Comparison of ENCODE assay signal across 1 cellular context in genomic region chr19:29809795-29810503, GRCh38.
TF ChIP-seq lines count a peak whose summit lies in the region.

No MANE protein-coding gene starts in this region.

TF ChIP-seq in HCT116, 20 proteins besides CTCF, POLR2A, EP300 and RAD21 (continued from another document):
- TF ChIP-seq ZBTB33 (IDR thresholded peaks at IDR 0.05; ENCODE audit: extremely low read depth, insufficient replicate concordance, low read length) (no peak), EGR1 (IDR thresholded peaks at IDR 0.05; ENCODE audit: low read depth) (no peak), EZH2phosphoT487 (IDR thresholded peaks at IDR 0.05; ENCODE audit: borderline replicate concordance) (no peak), YY1 (IDR thresholded peaks at IDR 0.05; ENCODE audit: extremely low read depth, insufficient replicate concordance, low read depth, low read length) (no peak), FOSL1 (IDR thresholded peaks at IDR 0.05; ENCODE audit: low read depth) (no peak), SIN3A (IDR thresholded peaks at IDR 0.05; ENCODE audit: low read depth) (no peak), SRF (IDR thresholded peaks at IDR 0.05; ENCODE audit: low read depth) (no peak), JUND (IDR thresholded peaks at IDR 0.05) (no peak)
- TF ChIP-seq, protein P1, sequence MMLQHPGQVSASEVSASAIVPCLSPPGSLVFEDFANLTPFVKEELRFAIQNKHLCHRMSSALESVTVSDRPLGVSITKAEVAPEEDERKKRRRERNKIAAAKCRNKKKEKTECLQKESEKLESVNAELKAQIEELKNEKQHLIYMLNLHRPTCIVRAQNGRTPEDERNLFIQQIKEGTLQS (IDR thresholded peaks at IDR 0.05): no peak
- TF ChIP-seq, protein P2, sequence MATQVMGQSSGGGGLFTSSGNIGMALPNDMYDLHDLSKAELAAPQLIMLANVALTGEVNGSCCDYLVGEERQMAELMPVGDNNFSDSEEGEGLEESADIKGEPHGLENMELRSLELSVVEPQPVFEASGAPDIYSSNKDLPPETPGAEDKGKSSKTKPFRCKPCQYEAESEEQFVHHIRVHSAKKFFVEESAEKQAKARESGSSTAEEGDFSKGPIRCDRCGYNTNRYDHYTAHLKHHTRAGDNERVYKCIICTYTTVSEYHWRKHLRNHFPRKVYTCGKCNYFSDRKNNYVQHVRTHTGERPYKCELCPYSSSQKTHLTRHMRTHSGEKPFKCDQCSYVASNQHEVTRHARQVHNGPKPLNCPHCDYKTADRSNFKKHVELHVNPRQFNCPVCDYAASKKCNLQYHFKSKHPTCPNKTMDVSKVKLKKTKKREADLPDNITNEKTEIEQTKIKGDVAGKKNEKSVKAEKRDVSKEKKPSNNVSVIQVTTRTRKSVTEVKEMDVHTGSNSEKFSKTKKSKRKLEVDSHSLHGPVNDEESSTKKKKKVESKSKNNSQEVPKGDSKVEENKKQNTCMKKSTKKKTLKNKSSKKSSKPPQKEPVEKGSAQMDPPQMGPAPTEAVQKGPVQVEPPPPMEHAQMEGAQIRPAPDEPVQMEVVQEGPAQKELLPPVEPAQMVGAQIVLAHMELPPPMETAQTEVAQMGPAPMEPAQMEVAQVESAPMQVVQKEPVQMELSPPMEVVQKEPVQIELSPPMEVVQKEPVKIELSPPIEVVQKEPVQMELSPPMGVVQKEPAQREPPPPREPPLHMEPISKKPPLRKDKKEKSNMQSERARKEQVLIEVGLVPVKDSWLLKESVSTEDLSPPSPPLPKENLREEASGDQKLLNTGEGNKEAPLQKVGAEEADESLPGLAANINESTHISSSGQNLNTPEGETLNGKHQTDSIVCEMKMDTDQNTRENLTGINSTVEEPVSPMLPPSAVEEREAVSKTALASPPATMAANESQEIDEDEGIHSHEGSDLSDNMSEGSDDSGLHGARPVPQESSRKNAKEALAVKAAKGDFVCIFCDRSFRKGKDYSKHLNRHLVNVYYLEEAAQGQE (IDR thresholded peaks at IDR 0.05; ENCODE audit: low read depth): no peak
- TF ChIP-seq, protein P3, sequence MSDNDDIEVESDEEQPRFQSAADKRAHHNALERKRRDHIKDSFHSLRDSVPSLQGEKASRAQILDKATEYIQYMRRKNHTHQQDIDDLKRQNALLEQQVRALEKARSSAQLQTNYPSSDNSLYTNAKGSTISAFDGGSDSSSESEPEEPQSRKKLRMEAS (IDR thresholded peaks at IDR 0.05): no peak
